ENCODE assay signal across 29 cellular contexts in genomic region chr18:68854786-68855391, GRCh38.
"Had no signal": no experiment of that assay in that cellular context is flagged by ENCODE, and none has a peak within 500 bp of the region (broad histone marks: within the 10 kb centered on the region; RNA-seq: fewer than 3 reads in every experiment).

No MANE protein-coding gene starts in this region.

- H3K27ac ChIP-seq: ascending aorta, body of pancreas, Peyer's patch, RWPE1, SJCRH30 had no signal

- H3K27ac Mint-ChIP-seq: activated CD8-positive, alpha-beta T cell treated with anti-CD3 and anti-CD28 coated beads for 36 hours; activated naive CD4-positive, alpha-beta T cell treated with anti-CD3 and anti-CD28 coated beads, Interleukin-2, amount 50 U/mL, for 24 hours; activated T-cell treated with anti-CD3 and anti-CD28 coated beads, Interleukin-2, amount 50 U/mL, for 72 hours; activated T-helper 2 cell treated with anti-CD3 and anti-CD28 coated beads, Interferon-gamma antibody, Interleukin-2, Interleukin-4, amounts not matched to agents 10 μg/mL and 5 μg/mL and 100 μg/mL, durations not matched to agents 14 hours and 24 hours and 36 hours; T-helper 1 cell treated with Interleukin-12 subunit alpha and Interleukin-12 subunit beta and Interleukin-4 antibody, amounts not matched to agents 30 μg/mL and 1 μg/mL, for 36 hours had no signal

- H3K4me1 ChIP-seq: ascending aorta, body of pancreas, Peyer's patch, SJCRH30 had no signal

- H3K4me3 ChIP-seq: ascending aorta, body of pancreas, Peyer's patch, SJCRH30 had no signal

- H3K4me1 Mint-ChIP-seq: activated naive CD4-positive, alpha-beta T cell treated with anti-CD3 and anti-CD28 coated beads, Interleukin-2, amount 50 U/mL, for 24 hours; central memory CD8-positive, alpha-beta T cell had no signal

- H3K9ac ChIP-seq: SK-N-SH had no signal

- H3K4me2 ChIP-seq: SK-N-SH had no signal

- H3K27me3 ChIP-seq: ascending aorta, body of pancreas, Peyer's patch, SJCRH30 had no signal

- H3K36me3 ChIP-seq: ascending aorta, Peyer's patch, SJCRH30 had no signal

- H3K9me3 Mint-ChIP-seq: activated CD8-positive, alpha-beta T cell treated with anti-CD3 and anti-CD28 coated beads for 36 hours; activated naive CD4-positive, alpha-beta T cell treated with anti-CD3 and anti-CD28 coated beads, Interleukin-2, amount 50 U/mL, for 24 hours; activated T-cell treated with anti-CD3 and anti-CD28 coated beads, Interleukin-2, amount 50 U/mL, for 72 hours; activated T-helper 2 cell treated with anti-CD3 and anti-CD28 coated beads, Interferon-gamma antibody, Interleukin-2, Interleukin-4, amounts not matched to agents 10 μg/mL and 5 μg/mL and 100 μg/mL, durations not matched to agents 14 hours and 24 hours and 36 hours; central memory CD8-positive, alpha-beta T cell; T-helper 1 cell treated with Interleukin-12 subunit alpha and Interleukin-12 subunit beta and Interleukin-4 antibody, amounts not matched to agents 30 μg/mL and 1 μg/mL, for 36 hours had no signal

- H3K36me3 Mint-ChIP-seq: activated naive CD4-positive, alpha-beta T cell treated with anti-CD3 and anti-CD28 coated beads, Interleukin-2, amount 50 U/mL, for 24 hours had no signal

- ATAC-seq: activated CD4-positive, CD25-positive, alpha-beta regulatory T cell treated with anti-CD3 and anti-CD28 coated beads, Interleukin-2, amount 50 U/mL, for 24 hours; activated CD8-positive, alpha-beta T cell treated with anti-CD3 and anti-CD28 coated beads for 36 hours; activated T-cell treated with anti-CD3 and anti-CD28 coated beads, Interleukin-2, amount 50 U/mL, for 72 hours; body of pancreas had no signal

- H3K9me3 ChIP-seq: ascending aorta, body of pancreas, Peyer's patch, SJCRH30, SK-N-SH had no signal

- DNase-seq: activated CD4-positive, alpha-beta T cell treated with anti-CD3 and anti-CD28 coated beads for 4 hours; activated CD8-positive, alpha-beta memory T cell treated with anti-CD3 and anti-CD28 coated beads, Interleukin-2, amount 50 U/mL, for 4 hours; activated CD8-positive, alpha-beta T cell treated with anti-CD3 and anti-CD28 coated beads for 36 hours; activated naive CD4-positive, alpha-beta T cell; activated T-cell treated with anti-CD3 and anti-CD28 coated beads, Interleukin-2, amount 50 U/mL, for 72 hours; amniotic stem cell; body of pancreas; Karpas-422; NCI-H1105 treated with DMSO at 0.1 percent for 48 hours; NCI-H1436 treated with DMSO at 0.1 percent for 48 hours; NCI-H187; NCI-H2081 treated with DMSO at 0.1 percent for 48 hours; NCI-H2171 treated with DMSO at 0.1 percent for 48 hours; NCI-H345; NCI-H510A; NCI-H526 treated with DMSO at 0.1 percent for 48 hours; NCI-H82; Peyer's patch; Right ventricle myocardium superior; SJCRH30; SK-N-SH; SW 1271 had no signal

- H3K27me3 Mint-ChIP-seq: activated CD8-positive, alpha-beta T cell treated with anti-CD3 and anti-CD28 coated beads for 36 hours; activated naive CD4-positive, alpha-beta T cell treated with anti-CD3 and anti-CD28 coated beads, Interleukin-2, amount 50 U/mL, for 24 hours; central memory CD8-positive, alpha-beta T cell had no signal

- H3K9me2 ChIP-seq: SK-N-SH had no signal

- H3K4me3 Mint-ChIP-seq: activated CD8-positive, alpha-beta T cell treated with anti-CD3 and anti-CD28 coated beads for 36 hours; activated naive CD4-positive, alpha-beta T cell treated with anti-CD3 and anti-CD28 coated beads, Interleukin-2, amount 50 U/mL, for 24 hours; activated T-cell treated with anti-CD3 and anti-CD28 coated beads, Interleukin-2, amount 50 U/mL, for 72 hours; central memory CD8-positive, alpha-beta T cell; T-helper 1 cell treated with Interleukin-12 subunit alpha and Interleukin-12 subunit beta and Interleukin-4 antibody, amounts not matched to agents 30 μg/mL and 1 μg/mL, for 36 hours had no signal
